13 cellular contexts compared by ENCODE assay signal in genomic region chr20:4787069-4787468, GRCh38. TPM values are rescaled to one million over a fixed set of nuclear protein-coding genes. Genes with fewer than 3 reads are reported as not detected.
DNase-seq lines count a peak whose midpoint lies in the region; ATAC-seq and TF ChIP-seq lines count a peak whose summit lies in the region.
"Had no signal": no experiment of that assay in that cellular context is flagged by ENCODE, and none has a peak within 500 bp of the region (broad histone marks: within the 10 kb centered on the region; RNA-seq: fewer than 3 reads in every experiment).

No MANE protein-coding gene starts in this region.

- H3T11ph ChIP-seq in H9 (ENCODE audit: low read length) = no peak overlapping the region

- H2BK5ac ChIP-seq in H9 (ENCODE audit: insufficient read length, low read length) = no peak overlapping the region

- no peak overlapping the region for H3K27ac ChIP-seq in H9 (ENCODE audit: insufficient read length, low read depth, low read length)
- H3K27ac ChIP-seq: WERI-Rb-1 had no signal

- no peaks in the 10 kb centered on the region for H3K23me2 ChIP-seq in H9 (ENCODE audit: insufficient read length, low read depth, low read length, poor library complexity, severe bottlenecking)

- H3K27me3 ChIP-seq in H9 (ENCODE audit: insufficient read depth, low read length) = no peaks in the 10 kb centered on the region

- no peak overlapping the region for H4K8ac ChIP-seq in H9 (replicated peaks; ENCODE audit: insufficient read length, low read depth, low read length)

- H3K27ac Mint-ChIP-seq in activated naive CD4-positive, alpha-beta T cell treated with anti-CD3 and anti-CD28 coated beads for 36 hours = peak overlapping the region; percentile 17
- H3K27ac Mint-ChIP-seq in stimulated activated effector memory CD8-positive, alpha-beta T cell treated with anti-CD3 and anti-CD28 coated beads, Interleukin-12 subunit alpha, Interleukin-12 subunit beta, amount 100 ng/mL, for 72 hours = peak overlapping the region; percentile 77
- H3K27ac Mint-ChIP-seq in H9 = no peak overlapping the region

- H3K14ac ChIP-seq in H9 (ENCODE audit: insufficient read depth, low read length) = no peak overlapping the region

- no peak for TF ChIP-seq CTCF in H9 (conservative IDR thresholded peaks at IDR 0.05)

- no peak overlapping the region for H3K18ac ChIP-seq in H9 (ENCODE audit: insufficient read length, low read depth, low read length)

- no peak overlapping the region for H3K4me2 ChIP-seq in H9 (ENCODE audit: insufficient read depth, insufficient read length, low read length)

- H3K79me2 ChIP-seq in H9 (ENCODE audit: insufficient read depth, low read length) = no peaks in the 10 kb centered on the region

- no peak overlapping the region for H2BK20ac ChIP-seq in H9 (ENCODE audit: low read depth, low read length, poor library complexity, severe bottlenecking)

- no peak for DNase-seq in activated naive CD4-positive, alpha-beta T cell treated with anti-CD3 and anti-CD28 coated beads for 36 hours
- no peak for DNase-seq in activated naive CD4-positive, alpha-beta T cell treated with anti-CD3 and anti-CD28 coated beads, Interleukin-2, amount 50 U/mL, for 16 hours
- DNase-seq in MV-4-11 (lab: John Stamatoyannopoulos, UW) = peak; percentile 26
- DNase-seq in stimulated activated effector memory CD8-positive, alpha-beta T cell treated with anti-CD3 and anti-CD28 coated beads, Interleukin-12 subunit alpha, Interleukin-12 subunit beta, amount 100 ng/mL, for 72 hours (ENCODE audit: low spot score in 2 of 2) = no peak
- DNase-seq in H9 = no peak
- DNase-seq: left colon; NCI-H446; stimulated activated CD4-positive, alpha-beta T cell treated with anti-CD3 and anti-CD28 coated beads, Interleukin-12 subunit alpha, Interleukin-12 subunit beta, amount 100 ng/mL, for 4 hours; WERI-Rb-1 had no signal

- H2AFZ ChIP-seq in H9 (ENCODE audit: low read length) = no peak overlapping the region

- H3K27me3 Mint-ChIP-seq in activated naive CD4-positive, alpha-beta T cell treated with anti-CD3 and anti-CD28 coated beads for 36 hours (ENCODE audit: low read depth) = no peaks in the 10 kb centered on the region
- no peaks in the 10 kb centered on the region for H3K27me3 Mint-ChIP-seq in H9 (ENCODE audit: low read depth)

- ATAC-seq in esophagus mucosa (peak; percentile 68), GM18517 (IDR thresholded peaks at IDR 0.05; ENCODE audit: unreplicated experiment) (no peak), GM19455 (IDR thresholded peaks at IDR 0.05; ENCODE audit: unreplicated experiment) (no peak)
- ATAC-seq in stimulated activated effector memory CD8-positive, alpha-beta T cell treated with anti-CD3 and anti-CD28 coated beads, Interleukin-12 subunit alpha, Interleukin-12 subunit beta, amount 100 ng/mL, for 72 hours = peak; percentile 27
- ATAC-seq: left colon had no signal

- no peak overlapping the region for H2AK5ac ChIP-seq in H9 (ENCODE audit: insufficient read length, low read length)

- H4K5ac ChIP-seq in H9 (ENCODE audit: insufficient read length, low read depth, low read length) = no peak overlapping the region

- H3K9me3 ChIP-seq in H9 (ENCODE audit: control insufficient read depth, low read depth, low read length) = no peaks in the 10 kb centered on the region

- peaks cover 5% of the 10 kb centered on the region for H3K4me1 Mint-ChIP-seq in activated naive CD4-positive, alpha-beta T cell treated with anti-CD3 and anti-CD28 coated beads for 36 hours (ENCODE audit: low read depth)
- peaks cover 6% of the 10 kb centered on the region for H3K4me1 Mint-ChIP-seq in stimulated activated effector memory CD8-positive, alpha-beta T cell treated with anti-CD3 and anti-CD28 coated beads, Interleukin-12 subunit alpha, Interleukin-12 subunit beta, amount 100 ng/mL, for 72 hours
- H3K4me1 Mint-ChIP-seq in H9 = no peaks in the 10 kb centered on the region

- no peak overlapping the region for H3K23ac ChIP-seq in H9 (ENCODE audit: insufficient read length, low read depth, low read length)

- no peak overlapping the region for H2BK12ac ChIP-seq in H9 (ENCODE audit: insufficient read length, low read depth, low read length)

- H3K4ac ChIP-seq in H9 (ENCODE audit: low read depth, low read length) = no peak overlapping the region

- H2BK120ac ChIP-seq in H9 (ENCODE audit: low read depth, low read length, poor library complexity, severe bottlenecking) = no peak overlapping the region

- H3K4me1 ChIP-seq in H9 (ENCODE audit: insufficient read depth, low read length) = no peaks in the 10 kb centered on the region

- no peak overlapping the region for H3K9ac ChIP-seq in H9 (ENCODE audit: extremely low read depth, insufficient read length, low read length)

- no CpG with 5 or more reads among the region's 1 CpG for WGBS in H9 (ENCODE audit: extremely low coverage, insufficient read length, low lambda C conversion rate)

- no peaks in the 10 kb centered on the region for H3K9me3 Mint-ChIP-seq in activated naive CD4-positive, alpha-beta T cell treated with anti-CD3 and anti-CD28 coated beads for 36 hours
- H3K9me3 Mint-ChIP-seq in stimulated activated effector memory CD8-positive, alpha-beta T cell treated with anti-CD3 and anti-CD28 coated beads, Interleukin-12 subunit alpha, Interleukin-12 subunit beta, amount 100 ng/mL, for 72 hours = no peaks in the 10 kb centered on the region
- no peaks in the 10 kb centered on the region for H3K9me3 Mint-ChIP-seq in H9
- H3K9me3 Mint-ChIP-seq: activated T-helper 2 cell treated with anti-CD3 and anti-CD28 coated beads, Interferon-gamma antibody, Interleukin-2, Interleukin-4, amounts not matched to agents 10 μg/mL and 5 μg/mL and 100 μg/mL, durations not matched to agents 14 hours and 24 hours and 36 hours had no signal

- CTCF ChIA-PET in activated naive CD4-positive, alpha-beta T cell treated with anti-CD3 and anti-CD28 coated beads for 36 hours (lab: Charles Lee) = interaction anchor here (0.5 to 1.6 kb wide), 2 partner anchors 28 to 261 kb away, joined by 3 to 4 read pairs; no protein-coding TSS in a partner anchor

- no peaks in the 10 kb centered on the region for H3K79me1 ChIP-seq in H9 (ENCODE audit: insufficient read depth, low read depth, low read length, poor library complexity, severe bottlenecking)

- no peak overlapping the region for H3K4me3 Mint-ChIP-seq in activated naive CD4-positive, alpha-beta T cell treated with anti-CD3 and anti-CD28 coated beads for 36 hours
- no peak overlapping the region for H3K4me3 Mint-ChIP-seq in stimulated activated effector memory CD8-positive, alpha-beta T cell treated with anti-CD3 and anti-CD28 coated beads, Interleukin-12 subunit alpha, Interleukin-12 subunit beta, amount 100 ng/mL, for 72 hours
- no peak overlapping the region for H3K4me3 Mint-ChIP-seq in H9

- intact Hi-C loops in activated naive CD4-positive, alpha-beta T cell treated with anti-CD3 and anti-CD28 coated beads for 36 hours (cut with micrococcal nuclease) = no loop called here

- H4K20me1 ChIP-seq in H9 (ENCODE audit: control insufficient read depth, insufficient read depth, insufficient read length) = no peaks in the 10 kb centered on the region

- peaks cover 33% of the 10 kb centered on the region for H3K36me3 Mint-ChIP-seq in activated naive CD4-positive, alpha-beta T cell treated with anti-CD3 and anti-CD28 coated beads for 36 hours (ENCODE audit: low read depth)
- peaks cover 97% of the 10 kb centered on the region for H3K36me3 Mint-ChIP-seq in stimulated activated effector memory CD8-positive, alpha-beta T cell treated with anti-CD3 and anti-CD28 coated beads, Interleukin-12 subunit alpha, Interleukin-12 subunit beta, amount 100 ng/mL, for 72 hours
- H3K36me3 Mint-ChIP-seq in H9 (ENCODE audit: insufficient read depth in 1 of 3, low read depth in 3 of 3) = peaks cover 4 to 32% (median 12%) of the 10 kb centered on the region in 3 experiments; a peak in 6 of 7 replicates

- no peak overlapping the region for H4K91ac ChIP-seq in H9 (ENCODE audit: insufficient read length, low read depth, low read length)

- H2BK15ac ChIP-seq in H9 (ENCODE audit: low read depth, low read length) = no peak overlapping the region

- H3K56ac ChIP-seq in H9 (ENCODE audit: insufficient read length, low read depth, low read length) = no peak overlapping the region

RNA-seq across cellular contexts. Expression of gene RASSF2, which starts 36.3 kb away (rescaled TPM):
- 10 to 100 TPM; 26.7 to 27.9 TPM for total RNA-seq in activated naive CD4-positive, alpha-beta T cell treated with anti-CD3 and anti-CD28 coated beads for 36 hours
- total RNA-seq in esophagus mucosa (1.6 TPM), H9 (2021) (4.3 and 4.8 TPM in 2 replicates)

Comparison
In these comparisons a context has a peak if more than half of its experiments do, and no peak if none do; other contexts are left out.
1. H3K27ac Mint-ChIP-seq: peak in activated naive CD4-positive, alpha-beta T cell treated with anti-CD3 and anti-CD28 coated beads for 36 hours (single experiment) and stimulated activated effector memory CD8-positive, alpha-beta T cell treated with anti-CD3 and anti-CD28 coated beads, Interleukin-12 subunit alpha, Interleukin-12 subunit beta, amount 100 ng/mL, for 72 hours (single experiment); none in H9 (0 of 3).
2. ATAC-seq: peak in esophagus mucosa (single experiment) and stimulated activated effector memory CD8-positive, alpha-beta T cell treated with anti-CD3 and anti-CD28 coated beads, Interleukin-12 subunit alpha, Interleukin-12 subunit beta, amount 100 ng/mL, for 72 hours (single experiment); none in GM18517 (single experiment) and GM19455 (single experiment).